Comparison of ENCODE assay signal across 21 cellular contexts in genomic region chr5:80933061-80933460, GRCh38.
"Had no signal": no experiment of that assay in that cellular context is flagged by ENCODE, and none has a peak within 500 bp of the region (broad histone marks: within the 10 kb centered on the region; RNA-seq: fewer than 3 reads in every experiment).

No MANE protein-coding gene starts in this region.

- H3K27me3 ChIP-seq: gastrocnemius medialis, ovary, sigmoid colon, spleen, testis, tibial artery had no signal

- H3K27ac ChIP-seq: gastrocnemius medialis, ovary, psoas muscle, sigmoid colon, skin epidermis, spleen, testis, tibial artery had no signal

- DNase-seq: effector memory CD8-positive, alpha-beta T cell; erythroblast; foreskin fibroblast; gastrocnemius medialis; head of caudate nucleus; kidney; natural killer cell; occipital lobe; ovary; posterior cingulate gyrus; psoas muscle; right cardiac atrium; sigmoid colon; spleen; stimulated activated CD4-positive, alpha-beta T cell treated with anti-CD3 and anti-CD28 coated beads, Interleukin-4, amount 100 ng/mL, for 4 hours; stimulated activated naive CD8-positive, alpha-beta T cell treated with anti-CD3 and anti-CD28 coated beads, Interleukin-15, Interleukin-2, amounts not matched to agents 100 U/mL and 50 U/mL, for 24 hours; substantia nigra; testis; tibial artery had no signal

- H3K4me1 ChIP-seq: gastrocnemius medialis, psoas muscle, sigmoid colon, spleen, testis, tibial artery had no signal

- H3K4me3 ChIP-seq: gastrocnemius medialis, lung, ovary, psoas muscle, sigmoid colon, skin epidermis, spleen, testis, tibial artery had no signal

- H3K9me3 ChIP-seq: gastrocnemius medialis, ovary, psoas muscle, sigmoid colon, spleen, testis, tibial artery had no signal

- H3K36me3 ChIP-seq: gastrocnemius medialis, ovary, sigmoid colon, spleen, tibial artery had no signal
